In the genomic region with DNA sequence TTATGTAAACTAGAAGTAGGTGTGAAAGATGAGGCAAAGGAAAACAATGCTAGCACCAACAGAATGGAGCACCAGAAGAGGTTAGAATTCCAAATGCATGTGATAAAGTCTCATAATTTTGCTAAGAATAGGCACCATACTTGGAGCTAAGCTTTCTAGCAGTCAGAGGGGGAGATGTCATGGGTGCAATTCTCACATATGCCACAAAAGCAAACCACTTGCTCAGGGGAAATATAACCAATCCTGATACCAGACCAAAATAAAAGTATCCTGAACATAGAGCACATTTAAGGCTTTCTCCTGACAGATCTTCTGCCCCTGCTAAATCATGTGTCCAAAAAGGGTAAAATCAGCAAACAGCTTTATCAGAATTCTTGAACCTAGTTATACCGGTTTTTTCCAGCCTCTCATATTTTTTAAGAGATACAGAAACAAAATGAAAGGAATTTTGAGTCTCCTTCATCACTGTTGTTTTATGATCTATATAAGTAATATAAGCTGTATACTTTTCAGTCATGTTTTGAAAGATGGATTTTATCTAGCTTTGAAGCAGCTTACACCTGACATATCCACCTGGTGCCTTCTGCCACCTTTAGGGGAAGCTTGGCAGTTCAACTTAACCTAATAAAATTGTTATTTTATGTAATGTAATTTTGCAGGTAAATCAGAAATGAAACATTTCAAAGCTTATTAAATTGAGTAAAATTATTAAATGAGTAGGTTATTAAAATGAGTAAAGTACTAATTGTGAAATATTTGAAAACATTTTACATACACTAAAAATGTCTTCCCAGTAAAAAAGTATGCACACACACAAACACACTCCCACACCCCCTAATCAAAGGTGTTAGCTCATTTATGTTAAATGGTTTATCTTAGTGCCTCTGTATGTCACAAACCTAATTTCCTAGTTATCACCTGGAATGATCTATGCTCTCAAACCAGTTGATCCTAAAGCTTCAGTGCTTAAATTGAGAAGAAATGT, we compare ENCODE assay signal across 14 cellular contexts. TPM values are rescaled to one million over a fixed set of nuclear protein-coding genes. Genes with fewer than 3 reads are reported as not detected.
DNase-seq lines count a peak whose midpoint lies in the region; ATAC-seq and TF ChIP-seq lines count a peak whose summit lies in the region.
"Had no signal": no experiment of that assay in that cellular context is flagged by ENCODE, and none has a peak within 500 bp of the region (broad histone marks: within the 10 kb centered on the region; RNA-seq: fewer than 3 reads in every experiment).

No MANE protein-coding gene starts in this region.

- no CpG with 5 or more reads among the region's 1 CpG for WGBS in trophoblast cell (ENCODE audit: extremely low coverage, insufficient coverage, insufficient read length)

- H3F3A ChIP-seq in MM.1S (ENCODE audit: insufficient read depth, low read length): no peaks in the 10 kb centered on the region

- H3K4me3 ChIP-seq in MM.1S (ENCODE audit: low read length) (no peak overlapping the region), trophoblast cell (ENCODE audit: low read depth, low read length) (no peak overlapping the region)

- no peak overlapping the region for H4K12ac ChIP-seq in trophoblast cell (ENCODE audit: low read depth, low read length)

- H3K23ac ChIP-seq in trophoblast cell (ENCODE audit: low read length): no peak overlapping the region

- H3K18ac ChIP-seq in trophoblast cell (ENCODE audit: low read length): no peak overlapping the region

- H3K4ac ChIP-seq in trophoblast cell (ENCODE audit: low read depth, low read length): no peak overlapping the region

- H3K79me2 ChIP-seq in MM.1S (ENCODE audit: low read length) (no peaks in the 10 kb centered on the region), trophoblast cell (ENCODE audit: control insufficient read depth, insufficient read depth, low read length, poor library complexity) (no peaks in the 10 kb centered on the region)

- no peak overlapping the region for H2BK120ac ChIP-seq in trophoblast cell (ENCODE audit: insufficient read depth, low read length, poor library complexity)

- H4K20me1 ChIP-seq in MM.1S (ENCODE audit: insufficient read depth, low read length): no peaks in the 10 kb centered on the region

- no peaks in the 10 kb centered on the region for H3K79me1 ChIP-seq in trophoblast cell (ENCODE audit: low read length)

- no peaks in the 10 kb centered on the region for H3K36me3 Mint-ChIP-seq in MCF 10A (ENCODE audit: insufficient read depth, unreplicated experiment)
- H3K36me3 Mint-ChIP-seq: mesothelial cell of epicardium had no signal

- H3K4me3 Mint-ChIP-seq in MCF 10A (ENCODE audit: unreplicated experiment): no peak overlapping the region
- H3K4me3 Mint-ChIP-seq: mesothelial cell of epicardium had no signal

- H3K4me1 ChIP-seq in MM.1S (ENCODE audit: low read length): no peaks in the 10 kb centered on the region
- no peaks in the 10 kb centered on the region for H3K4me1 ChIP-seq in trophoblast cell (ENCODE audit: control insufficient read depth in 1 of 2, insufficient read depth in 2 of 2, low read length in 2 of 2)

- no peak overlapping the region for H4K91ac ChIP-seq in trophoblast cell (ENCODE audit: low read depth, low read length)

- no peaks in the 10 kb centered on the region for H3K9me3 Mint-ChIP-seq in MCF 10A (ENCODE audit: unreplicated experiment)
- H3K9me3 Mint-ChIP-seq: mesothelial cell of epicardium had no signal

- H2AK5ac ChIP-seq in trophoblast cell (ENCODE audit: low read length): no peak overlapping the region

- ATAC-seq in GM18873 (IDR thresholded peaks at IDR 0.05; ENCODE audit: low FRiP score, unreplicated experiment): no peak
- ATAC-seq: right cardiac atrium had no signal

- H3K9me3 ChIP-seq in MM.1S (replicated peaks; ENCODE audit: insufficient read depth, low read length) (no peaks in the 10 kb centered on the region), trophoblast cell (ENCODE audit: insufficient read depth, low read depth, low read length) (no peaks in the 10 kb centered on the region)

- H3K27ac ChIP-seq in MM.1S (ENCODE audit: low read length) (no peak overlapping the region), trophoblast cell (ENCODE audit: low read depth, low read length) (no peak overlapping the region)

- peak; percentile 32 for TF ChIP-seq CTCF in MM.1S (IDR thresholded peaks at IDR 0.05; ENCODE audit: low read length)
- TF ChIP-seq CTCF in MCF 10A (IDR thresholded peaks at IDR 0.05; ENCODE audit: unreplicated experiment): peak; percentile 41

- H3K9me2 ChIP-seq in MM.1S (replicated peaks; ENCODE audit: insufficient read depth, low read length): no peaks in the 10 kb centered on the region

- no peak overlapping the region for H2BK12ac ChIP-seq in trophoblast cell (ENCODE audit: low read length)

- DNase-seq in NCI-H1105 treated with DMSO at 0.1 percent for 48 hours (lab: John Stamatoyannopoulos, UW): peak; percentile 33
- no peak for DNase-seq in NCI-H1105 (lab: John Stamatoyannopoulos, UW)
- peak; percentile 27 for DNase-seq in MM.1S
- DNase-seq in MCF 10A (ENCODE audit: unreplicated experiment): peak; percentile 41
- peak; percentile 31 to 67 for DNase-seq in trophoblast cell
- DNase-seq in HPDE6-E6E7 (ENCODE audit: extremely low spot score): no peak
- no peak for DNase-seq in midbrain (lab: John Stamatoyannopoulos, UW)
- DNase-seq: ACHN; activated T-cell treated with anti-CD3 and anti-CD28 coated beads, Interleukin-2, amount 50 U/mL, for 48 hours; NCI-H1436 treated with DMSO at 0.1 percent for 48 hours; right cardiac atrium had no signal

- H4K8ac ChIP-seq in trophoblast cell (ENCODE audit: low read depth, low read length): no peak overlapping the region

- no peak overlapping the region for H3K27ac Mint-ChIP-seq in MCF 10A (ENCODE audit: low read depth, unreplicated experiment)
- H3K27ac Mint-ChIP-seq: mesothelial cell of epicardium had no signal

- H3K4me1 Mint-ChIP-seq in MCF 10A (ENCODE audit: insufficient read depth, unreplicated experiment): no peaks in the 10 kb centered on the region

- H3K27me3 ChIP-seq in MM.1S (replicated peaks; ENCODE audit: insufficient read depth, low read length): peaks cover 7% of the 10 kb centered on the region; the same call in 1 of the 2 replicates
- H3K27me3 ChIP-seq in trophoblast cell (ENCODE audit: insufficient read depth, low read length): no peaks in the 10 kb centered on the region

- no peak overlapping the region for H2BK5ac ChIP-seq in trophoblast cell (ENCODE audit: low read depth, low read length, poor library complexity)

- H3K4me2 ChIP-seq in MM.1S (ENCODE audit: low read depth, low read length): no peak overlapping the region
- H3K4me2 ChIP-seq in trophoblast cell (ENCODE audit: low read length): no peak overlapping the region

- no peak overlapping the region for H3K14ac ChIP-seq in trophoblast cell (ENCODE audit: low read length)

- CTCF ChIA-PET in MCF 10A (lab: Yijun Ruan, JAX): interaction anchor here (0.6 to 14.1 kb wide), 78 partner anchors 10 to 1094 kb away, joined by 3 to 426 read pairs (median 4); no protein-coding TSS in a partner anchor

- peaks cover 28% of the 10 kb centered on the region for H3K27me3 Mint-ChIP-seq in MCF 10A (ENCODE audit: insufficient read depth, unreplicated experiment)

- POLR2A ChIA-PET in MCF 10A (lab: Yijun Ruan, JAX): interaction anchor here (0.7 to 3.7 kb wide), 17 partner anchors 10 to 241 kb away, joined by 3 to 29 read pairs (median 5); partner anchors contain the start of gene RAE1

- no TSS peak for BruUV-seq in MCF 10A (replicated peaks; lab: Mats Ljungman, UMichigan)

- intact Hi-C loops in MCF 10A (cut with micrococcal nuclease): loop anchor here (1.0 kb wide), 1 partner anchor 243 kb away; no protein-coding TSS in a partner anchor

- no peak overlapping the region for H3K9ac ChIP-seq in MM.1S (ENCODE audit: low read length)
- H3K9ac ChIP-seq in trophoblast cell (ENCODE audit: low read length): no peak overlapping the region

- H3K36me3 ChIP-seq in MM.1S (replicated peaks; ENCODE audit: insufficient read depth, low read length) (no peaks in the 10 kb centered on the region), trophoblast cell (ENCODE audit: control insufficient read depth in 1 of 2, insufficient read depth in 2 of 2, low read length in 2 of 2) (no peaks in the 10 kb centered on the region)

- H2AFZ ChIP-seq in MM.1S (ENCODE audit: low read length) (no peak overlapping the region), trophoblast cell (ENCODE audit: insufficient read depth, low read length, poor library complexity) (no peak overlapping the region)

RNA-seq across cellular contexts. Expression of gene SPO11, which starts 2.8 kb away (rescaled TPM):
- not detected in 2 replicates for total RNA-seq in MCF 10A (2022)
- polyA plus RNA-seq in trophoblast cell (2013): not detected in 2 replicates
- total RNA-seq: mesothelial cell of epicardium, right cardiac atrium, temporal lobe had no signal
- polyA plus RNA-seq: right cardiac atrium had no signal

RNA-seq across cellular contexts. Expression of gene RAE1, which starts 18.7 kb away (rescaled TPM):
- 46.7 and 60.3 TPM in 2 replicates for total RNA-seq in MCF 10A (2022)
- 18.8 and 19.7 TPM in 2 replicates for polyA plus RNA-seq in trophoblast cell (2013)

RNA-seq across cellular contexts. Expression of gene RBM38, which starts 58.8 kb away (rescaled TPM):
- total RNA-seq in MCF 10A (2022): 5.1 and 5.8 TPM in 2 replicates
- polyA plus RNA-seq in trophoblast cell (2013): 161 TPM in 2 replicates

Comparison
In these comparisons a context has a peak if more than half of its experiments do, and no peak if none do; other contexts are left out.
1. DNase-seq: peak in NCI-H1105 treated with DMSO at 0.1 percent for 48 hours (single experiment), MM.1S (single experiment), MCF 10A (single experiment) and trophoblast cell (2 of 2); none in NCI-H1105 (single experiment), HPDE6-E6E7 (single experiment) and midbrain (single experiment).